Comparison of ENCODE assay signal across 24 cellular contexts in the genomic region with DNA sequence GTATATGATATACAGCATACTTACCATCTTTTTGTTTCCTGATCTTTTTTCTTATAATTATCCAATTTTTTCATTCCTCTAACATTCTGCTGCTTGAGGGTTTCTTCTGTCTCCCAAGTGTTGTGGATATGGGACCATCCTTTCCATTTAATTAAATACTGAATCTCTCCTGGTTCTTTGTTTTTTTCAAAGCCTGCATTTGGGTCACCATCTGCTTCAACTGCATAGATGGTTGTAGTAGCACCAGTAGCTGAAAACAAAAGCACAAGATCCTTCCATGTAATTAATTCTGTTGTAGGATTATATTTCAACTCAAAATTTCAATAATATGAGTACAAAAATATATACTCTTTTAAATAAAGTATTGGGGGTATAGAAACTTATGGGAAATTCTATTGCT.
"Had no signal": no experiment of that assay in that cellular context is flagged by ENCODE, and none has a peak within 500 bp of the region (broad histone marks: within the 10 kb centered on the region; RNA-seq: fewer than 3 reads in every experiment).

No MANE protein-coding gene starts in this region.

- DNase-seq: activated B cell treated with CpG ODN at 0.5 μM for 24 hours; activated CD4-positive, alpha-beta T cell treated with anti-CD3 and anti-CD28 coated beads for 48 hours; activated CD4-positive, alpha-beta T cell treated with anti-CD3 and anti-CD28 coated beads, Interleukin-2, amount 50 U/mL, for 1 hour; activated CD4-positive, alpha-beta T cell treated with anti-CD3 and anti-CD28 coated beads, Interleukin-2, amount 50 U/mL, for 48 hours; activated CD8-positive, alpha-beta T cell treated with anti-CD3 and anti-CD28 coated beads, Interleukin-2, amount 10 ng/mL, durations not matched to agents 7 days and 5 days; activated effector memory CD4-positive, alpha-beta T cell treated with Interleukin-2 at 50 U/mL for 16 hours; activated gamma-delta T cell treated with Interleukin-2 at 50 U/mL for 16 hours; activated naive CD4-positive, alpha-beta T cell treated with anti-CD3 and anti-CD28 coated beads, Interleukin-2, amount 50 U/mL, for 16 hours; activated naive CD4-positive, alpha-beta T cell treated with Interleukin-2 at 50 U/mL for 16 hours; activated T-cell treated with anti-CD3 and anti-CD28 coated beads, Interleukin-2, amount 50 U/mL, for 4 hours; amniotic stem cell; brain microvascular endothelial cell; effector memory CD4-positive, alpha-beta T cell; endodermal cell; foreskin fibroblast; head of caudate nucleus; hypothalamus; T-helper 1 cell; T-helper 17 cell; T1000; WERI-Rb-1 had no signal

- H3K27ac Mint-ChIP-seq: activated B cell treated with CpG ODN at 0.5 μM for 24 hours; activated CD8-positive, alpha-beta T cell treated with anti-CD3 and anti-CD28 coated beads, Interleukin-2, amount 10 ng/mL, durations not matched to agents 7 days and 5 days; activated naive CD8-positive, alpha-beta T cell; activated T-helper 17 cell treated with anti-CD3 and anti-CD28 coated beads, Interleukin-2, amount 50 U/mL, for 72 hours; endodermal cell; T-helper 17 cell; T-helper 2 cell treated with Interferon-gamma antibody and Interleukin-4, amounts not matched to agents 5 μg/mL and 100 μg/mL, for 36 hours had no signal

- H3K27me3 Mint-ChIP-seq: activated B cell treated with CpG ODN at 0.5 μM for 24 hours; activated naive CD8-positive, alpha-beta T cell; activated T-helper 17 cell treated with anti-CD3 and anti-CD28 coated beads, Interleukin-2, amount 50 U/mL, for 72 hours; T-helper 17 cell had no signal

- H3K9me3 Mint-ChIP-seq: activated B cell treated with CpG ODN at 0.5 μM for 24 hours; activated T-cell treated with anti-CD3 and anti-CD28 coated beads, Interleukin-2, amount 50 U/mL, for 4 hours; activated T-helper 17 cell treated with anti-CD3 and anti-CD28 coated beads, Interleukin-2, amount 50 U/mL, for 72 hours; endodermal cell; T-helper 2 cell treated with Interferon-gamma antibody and Interleukin-4, amounts not matched to agents 5 μg/mL and 100 μg/mL, for 36 hours had no signal

- H3K4me3 Mint-ChIP-seq: activated B cell treated with CpG ODN at 0.5 μM for 24 hours; activated CD8-positive, alpha-beta T cell treated with anti-CD3 and anti-CD28 coated beads, Interleukin-2, amount 10 ng/mL, durations not matched to agents 7 days and 5 days; activated naive CD8-positive, alpha-beta T cell; activated T-cell treated with anti-CD3 and anti-CD28 coated beads, Interleukin-2, amount 50 U/mL, for 4 hours; activated T-helper 17 cell treated with anti-CD3 and anti-CD28 coated beads, Interleukin-2, amount 50 U/mL, for 72 hours; endodermal cell; T-helper 17 cell; T-helper 2 cell treated with Interferon-gamma antibody and Interleukin-4, amounts not matched to agents 5 μg/mL and 100 μg/mL, for 36 hours had no signal

- H3K4me1 Mint-ChIP-seq: activated B cell treated with CpG ODN at 0.5 μM for 24 hours, endodermal cell had no signal
